Comparison of ENCODE assay signal across 9 cellular contexts in genomic region chr2:32715391-32715841, GRCh38.
DNase-seq lines count a peak whose midpoint lies in the region; ATAC-seq and TF ChIP-seq lines count a peak whose summit lies in the region.
"Had no signal": no experiment of that assay in that cellular context is flagged by ENCODE, and none has a peak within 500 bp of the region (broad histone marks: within the 10 kb centered on the region; RNA-seq: fewer than 3 reads in every experiment).

No MANE protein-coding gene starts in this region.

- H3K79me2 ChIP-seq in MM.1S (ENCODE audit: low read length) = no peaks in the 10 kb centered on the region

- TF ChIP-seq CTCF in MM.1S (IDR thresholded peaks at IDR 0.05; ENCODE audit: low read length) = no peak

- no peaks in the 10 kb centered on the region for H4K20me1 ChIP-seq in MM.1S (ENCODE audit: insufficient read depth, low read length)

- H3K9me2 ChIP-seq in MM.1S (replicated peaks; ENCODE audit: insufficient read depth, low read length) = no peaks in the 10 kb centered on the region

- no peaks in the 10 kb centered on the region for H3K27me3 ChIP-seq in MM.1S (replicated peaks; ENCODE audit: insufficient read depth, low read length)

- H3K36me3 ChIP-seq in MM.1S (replicated peaks; ENCODE audit: insufficient read depth, low read length) = no peaks in the 10 kb centered on the region

- no peak overlapping the region for H3K4me3 ChIP-seq in MM.1S (ENCODE audit: low read length)

- no peak overlapping the region for H3K27ac ChIP-seq in MM.1S (ENCODE audit: low read length)

- no peak overlapping the region for H3K9ac ChIP-seq in MM.1S (ENCODE audit: low read length)

- no peaks in the 10 kb centered on the region for H3K4me1 ChIP-seq in MM.1S (ENCODE audit: low read length)

- ATAC-seq in GM18502 (IDR thresholded peaks at IDR 0.05; ENCODE audit: poor library complexity, unreplicated experiment) (peak; percentile 97), GM21390 (IDR thresholded peaks at IDR 0.05; ENCODE audit: unreplicated experiment) (peak; percentile 90), HG03439 (IDR thresholded peaks at IDR 0.05; ENCODE audit: unreplicated experiment) (peak; percentile 95)

- H2AFZ ChIP-seq in MM.1S (ENCODE audit: low read length) = no peak overlapping the region

- no peaks in the 10 kb centered on the region for H3K9me3 ChIP-seq in MM.1S (replicated peaks; ENCODE audit: insufficient read depth, low read length)

- H3F3A ChIP-seq in MM.1S (ENCODE audit: insufficient read depth, low read length) = no peaks in the 10 kb centered on the region

- DNase-seq in germinal center (ENCODE audit: low spot score) (peak; percentile 31), MM.1S (no peak), occipital lobe (lab: John Stamatoyannopoulos, UW) (no peak), NCI-H1105 (lab: John Stamatoyannopoulos, UW) (no peak)
- no peak for DNase-seq in activated CD4-positive, alpha-beta T cell treated with anti-CD3 and anti-CD28 coated beads for 4 hours
- DNase-seq: NCI-H345 had no signal

- no peak overlapping the region; the same call in 1 of the 2 replicates for H3K4me2 ChIP-seq in MM.1S (ENCODE audit: low read depth, low read length)
